In the genomic region with DNA sequence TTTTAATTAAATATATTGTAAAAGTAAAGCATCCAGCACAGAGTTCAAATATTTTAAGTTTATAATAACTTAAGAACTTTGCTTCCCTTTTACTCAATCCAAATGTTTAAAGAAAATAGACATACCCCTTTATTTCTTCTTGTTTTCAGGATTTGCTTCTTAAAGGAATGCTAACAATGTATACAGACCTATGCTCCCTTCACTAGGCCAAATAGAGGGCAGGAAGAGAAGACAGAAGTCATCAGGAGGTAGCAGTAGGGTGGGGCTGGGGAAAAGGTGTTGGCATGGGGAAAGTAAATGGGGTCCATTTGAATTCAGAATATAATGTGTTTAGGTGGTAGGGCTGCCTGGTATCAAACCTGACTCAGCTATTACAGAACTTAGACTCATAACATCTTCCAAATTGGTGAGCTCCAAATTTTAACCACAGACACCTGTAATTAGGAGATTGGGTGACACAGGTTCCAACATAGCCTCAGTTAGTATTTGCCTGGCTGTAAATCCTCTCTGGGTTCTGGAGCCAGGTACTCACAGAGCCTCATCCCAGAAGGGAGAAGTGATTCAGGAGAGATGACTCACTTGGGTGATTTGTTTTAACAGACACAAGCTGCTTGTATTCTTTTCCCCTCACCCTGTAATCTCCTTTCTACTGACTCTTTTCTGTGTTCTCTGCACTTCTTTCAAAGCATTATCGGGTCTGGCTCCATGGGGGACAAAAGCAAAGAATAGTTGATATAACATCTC, we compare ENCODE assay signal across 13 cellular contexts.
DNase-seq lines count a peak whose midpoint lies in the region; ATAC-seq and FAIRE-seq lines count a peak whose summit lies in the region.
"Had no signal": no experiment of that assay in that cellular context is flagged by ENCODE, and none has a peak within 500 bp of the region (broad histone marks: within the 10 kb centered on the region; RNA-seq: fewer than 3 reads in every experiment).

No MANE protein-coding gene starts in this region.

- intact Hi-C loops in activated CD4-positive, alpha-beta T cell treated with anti-CD3 and anti-CD28 coated beads, Interleukin-2, amount 10 ng/mL, durations not matched to agents 24 days and 14 days (cut with micrococcal nuclease) = loop anchor here (1.0 kb wide), 1 partner anchor 8 kb away; no protein-coding TSS in a partner anchor

- ATAC-seq in stimulated activated effector memory CD8-positive, alpha-beta T cell treated with anti-CD3 and anti-CD28 coated beads, Interleukin-12 subunit alpha, Interleukin-12 subunit beta, amount 100 ng/mL, for 72 hours = peak; percentile 81
- ATAC-seq in GM21723 (IDR thresholded peaks at IDR 0.05; ENCODE audit: unreplicated experiment) (no peak), GM18858 (IDR thresholded peaks at IDR 0.05; ENCODE audit: unreplicated experiment) (no peak)

- no peak overlapping the region for H3K27ac Mint-ChIP-seq in activated CD4-positive, alpha-beta T cell treated with anti-CD3 and anti-CD28 coated beads, Interleukin-2, amount 10 ng/mL, durations not matched to agents 24 days and 14 days
- H3K27ac Mint-ChIP-seq in stimulated activated effector memory CD8-positive, alpha-beta T cell treated with anti-CD3 and anti-CD28 coated beads, Interleukin-12 subunit alpha, Interleukin-12 subunit beta, amount 100 ng/mL, for 72 hours = peak overlapping the region; percentile 30
- H3K27ac Mint-ChIP-seq: mesothelial cell of epicardium had no signal

- no peaks in the 10 kb centered on the region for H3K27me3 Mint-ChIP-seq in activated CD4-positive, alpha-beta T cell treated with anti-CD3 and anti-CD28 coated beads, Interleukin-2, amount 10 ng/mL, durations not matched to agents 24 days and 14 days

- peak; percentile 55 for DNase-seq in activated CD4-positive, alpha-beta T cell treated with anti-CD3 and anti-CD28 coated beads, Interleukin-2, amount 10 ng/mL, durations not matched to agents 24 days and 14 days
- DNase-seq in activated CD4-positive, alpha-beta T cell treated with anti-CD3 and anti-CD28 coated beads for 1 hour = no peak
- DNase-seq in RCC 7860 (ENCODE audit: low spot score) = peak; percentile 70
- DNase-seq in epithelial cell of prostate (ENCODE audit: low read depth, low spot score) = peak; percentile 73
- no peak for DNase-seq in stimulated activated effector memory CD8-positive, alpha-beta T cell treated with anti-CD3 and anti-CD28 coated beads, Interleukin-12 subunit alpha, Interleukin-12 subunit beta, amount 100 ng/mL, for 72 hours (ENCODE audit: low spot score in 2 of 2)
- no peak for DNase-seq in occipital lobe (lab: John Stamatoyannopoulos, UW)
- DNase-seq: head of caudate nucleus, KG1, NCI-H446 treated with DMSO at 0.1 percent for 48 hours, right lobe of liver had no signal

- peak overlapping the region; percentile 46 for H3K27ac ChIP-seq in epithelial cell of prostate
- H3K27ac ChIP-seq: right lobe of liver had no signal

- FAIRE-seq in RCC 7860 (lab: Jason Lieb, UNC) = peak; percentile 88

- H3K4me1 Mint-ChIP-seq in activated CD4-positive, alpha-beta T cell treated with anti-CD3 and anti-CD28 coated beads, Interleukin-2, amount 10 ng/mL, durations not matched to agents 24 days and 14 days = peaks cover 19% of the 10 kb centered on the region
- H3K4me1 Mint-ChIP-seq in stimulated activated effector memory CD8-positive, alpha-beta T cell treated with anti-CD3 and anti-CD28 coated beads, Interleukin-12 subunit alpha, Interleukin-12 subunit beta, amount 100 ng/mL, for 72 hours = peaks cover 17% of the 10 kb centered on the region

- peaks cover 2% of the 10 kb centered on the region for H3K36me3 Mint-ChIP-seq in activated CD4-positive, alpha-beta T cell treated with anti-CD3 and anti-CD28 coated beads, Interleukin-2, amount 10 ng/mL, durations not matched to agents 24 days and 14 days (ENCODE audit: low read depth)
- no peaks in the 10 kb centered on the region for H3K36me3 Mint-ChIP-seq in stimulated activated effector memory CD8-positive, alpha-beta T cell treated with anti-CD3 and anti-CD28 coated beads, Interleukin-12 subunit alpha, Interleukin-12 subunit beta, amount 100 ng/mL, for 72 hours
- H3K36me3 Mint-ChIP-seq: mesothelial cell of epicardium had no signal

- no peak overlapping the region for H3K4me3 Mint-ChIP-seq in activated CD4-positive, alpha-beta T cell treated with anti-CD3 and anti-CD28 coated beads, Interleukin-2, amount 10 ng/mL, durations not matched to agents 24 days and 14 days
- no peak overlapping the region for H3K4me3 Mint-ChIP-seq in stimulated activated effector memory CD8-positive, alpha-beta T cell treated with anti-CD3 and anti-CD28 coated beads, Interleukin-12 subunit alpha, Interleukin-12 subunit beta, amount 100 ng/mL, for 72 hours
- H3K4me3 Mint-ChIP-seq: mesothelial cell of epicardium had no signal

- H3K9me3 Mint-ChIP-seq in activated CD4-positive, alpha-beta T cell treated with anti-CD3 and anti-CD28 coated beads, Interleukin-2, amount 10 ng/mL, durations not matched to agents 24 days and 14 days = peaks cover 10% of the 10 kb centered on the region
- peaks cover 6% of the 10 kb centered on the region for H3K9me3 Mint-ChIP-seq in stimulated activated effector memory CD8-positive, alpha-beta T cell treated with anti-CD3 and anti-CD28 coated beads, Interleukin-12 subunit alpha, Interleukin-12 subunit beta, amount 100 ng/mL, for 72 hours

Comparison
In these comparisons a context has a peak if more than half of its experiments do, and no peak if none do; other contexts are left out.
1. DNase-seq: peak in activated CD4-positive, alpha-beta T cell treated with anti-CD3 and anti-CD28 coated beads, Interleukin-2, amount 10 ng/mL, durations not matched to agents 24 days and 14 days (single experiment), RCC 7860 (single experiment) and epithelial cell of prostate (single experiment); none in activated CD4-positive, alpha-beta T cell treated with anti-CD3 and anti-CD28 coated beads for 1 hour (single experiment), stimulated activated effector memory CD8-positive, alpha-beta T cell treated with anti-CD3 and anti-CD28 coated beads, Interleukin-12 subunit alpha, Interleukin-12 subunit beta, amount 100 ng/mL, for 72 hours (0 of 2) and occipital lobe (single experiment).